12 cellular contexts compared by ENCODE assay signal in genomic region chr14:65357091-65357490, GRCh38. TPM values are rescaled to one million over a fixed set of nuclear protein-coding genes. Genes with fewer than 3 reads are reported as not detected.
DNase-seq lines count a peak whose midpoint lies in the region; ATAC-seq, FAIRE-seq and TF ChIP-seq lines count a peak whose summit lies in the region.
"Had no signal": no experiment of that assay in that cellular context is flagged by ENCODE, and none has a peak within 500 bp of the region (broad histone marks: within the 10 kb centered on the region; RNA-seq: fewer than 3 reads in every experiment).

No MANE protein-coding gene starts in this region.

- H3K27ac Mint-ChIP-seq in CD4-positive, alpha-beta T cell = peak overlapping the region; percentile 25
- no peak overlapping the region for H3K27ac Mint-ChIP-seq in glutamatergic neuron (ENCODE audit: unreplicated experiment)
- H3K27ac Mint-ChIP-seq: natural killer cell treated with Interleukin-12 subunit alpha and Interleukin-12 subunit beta and Interleukin-15 and Interleukin-18, amount 100 ng/mL, for 72 hours had no signal

- H3K27me3 ChIP-seq in CD4-positive, alpha-beta T cell (ENCODE audit: control insufficient read depth, insufficient read depth, low read length) = no peaks in the 10 kb centered on the region
- H3K27me3 ChIP-seq in Peyer's patch = no peaks in the 10 kb centered on the region
- H3K27me3 ChIP-seq in keratinocyte (ENCODE audit: control insufficient read depth, extremely low read depth, insufficient read depth, low read length) = no peaks in the 10 kb centered on the region
- H3K27me3 ChIP-seq: SJCRH30 had no signal

- intact Hi-C loops in CD4-positive, alpha-beta T cell (cut with DNase I, micrococcal nuclease) = loop anchor here in 1 of 2 experiments (5.0 kb wide), 1 partner anchor 125 kb away; no protein-coding TSS in a partner anchor

- H3K4me1 ChIP-seq in Peyer's patch (peaks cover 0 to 11% (median 11%) of the 10 kb centered on the region in 4 donors), keratinocyte (ENCODE audit: control insufficient read depth, extremely low read depth, insufficient read depth, low read length) (peaks cover 52% of the 10 kb centered on the region)
- H3K4me1 ChIP-seq: SJCRH30 had no signal

- no peak for DNase-seq in CD4-positive, alpha-beta T cell
- DNase-seq in Peyer's patch (no peak), keratinocyte (ENCODE audit: low read depth, low spot score) (peak; percentile 25), glutamatergic neuron (no peak), NCI-H2081 treated with DMSO at 0.1 percent for 48 hours (lab: John Stamatoyannopoulos, UW) (no peak), retina (no peak)
- no peak for DNase-seq in stimulated activated CD4-positive, alpha-beta T cell treated with anti-CD3 and anti-CD28 coated beads, Interleukin-4, amount 100 ng/mL, for 24 hours
- DNase-seq: NCI-H345; SJCRH30; stimulated activated naive CD4-positive, alpha-beta T cell had no signal

- no peaks in the 10 kb centered on the region for H3K9me1 ChIP-seq in keratinocyte (ENCODE audit: control insufficient read depth, extremely low read depth, insufficient read depth, low read length)

- FAIRE-seq in keratinocyte (lab: Jason Lieb, UNC) = no peak

- no peak for ATAC-seq in CD4-positive, alpha-beta T cell (ENCODE audit: poor library complexity)
- peak; percentile 44 for ATAC-seq in GM21515 (IDR thresholded peaks at IDR 0.05; ENCODE audit: unreplicated experiment)
- ATAC-seq: natural killer cell treated with Interleukin-12 subunit alpha and Interleukin-12 subunit beta and Interleukin-15 and Interleukin-18, amount 100 ng/mL, for 72 hours had no signal

- no peak overlapping the region for H3K4me3 Mint-ChIP-seq in CD4-positive, alpha-beta T cell
- H3K4me3 Mint-ChIP-seq in glutamatergic neuron (ENCODE audit: unreplicated experiment) = no peak overlapping the region
- H3K4me3 Mint-ChIP-seq: natural killer cell treated with Interleukin-12 subunit alpha and Interleukin-12 subunit beta and Interleukin-15 and Interleukin-18, amount 100 ng/mL, for 72 hours had no signal

- H3K4me3 ChIP-seq in Peyer's patch (no peak overlapping the region), keratinocyte (ENCODE audit: control insufficient read depth in 2 of 3, extremely low read depth in 1 of 3, insufficient read depth in 2 of 3, low read depth in 1 of 3, low read length in 3 of 3) (no peak overlapping the region)
- H3K4me3 ChIP-seq: SJCRH30 had no signal

- CTCF ChIA-PET in CD4-positive, alpha-beta T cell (lab: Charles Lee) = no interaction called here

- H3K9ac ChIP-seq in keratinocyte (ENCODE audit: control insufficient read depth, extremely low read depth, insufficient read depth, low read length) = no peak overlapping the region

- no peak for TF ChIP-seq CTCF in CD4-positive, alpha-beta T cell (IDR thresholded peaks at IDR 0.05)
- TF ChIP-seq CTCF in Peyer's patch (IDR thresholded peaks at IDR 0.05) (no peak), keratinocyte (optimal IDR thresholded peaks at IDR 0.05 in 1 of 3, IDR thresholded peaks at IDR 0.05 in 1 of 3, conservative IDR thresholded peaks at IDR 0.05 in 1 of 3; ENCODE audit: extremely low read depth in 1 of 3, insufficient read depth in 2 of 3, low read length in 3 of 3) (no peak), glutamatergic neuron (IDR thresholded peaks at IDR 0.05; ENCODE audit: partially characterized antibody, unreplicated experiment) (no peak)

- no peaks in the 10 kb centered on the region for H4K20me1 ChIP-seq in keratinocyte (ENCODE audit: control insufficient read depth, extremely low read depth, insufficient read depth, low read length)

- no peaks in the 10 kb centered on the region for H3K36me3 Mint-ChIP-seq in CD4-positive, alpha-beta T cell (ENCODE audit: low read depth)
- no peaks in the 10 kb centered on the region for H3K36me3 Mint-ChIP-seq in glutamatergic neuron (ENCODE audit: unreplicated experiment)
- H3K36me3 Mint-ChIP-seq: natural killer cell treated with Interleukin-12 subunit alpha and Interleukin-12 subunit beta and Interleukin-15 and Interleukin-18, amount 100 ng/mL, for 72 hours had no signal

- dilution Hi-C loops in keratinocyte (cut with MboI; ENCODE audit: extremely low pct_ligation_motif_present, low sequenced_read_pairs) = no loop called here

- no peaks in the 10 kb centered on the region for H3K27me3 Mint-ChIP-seq in CD4-positive, alpha-beta T cell
- peaks cover 2% of the 10 kb centered on the region for H3K27me3 Mint-ChIP-seq in glutamatergic neuron (ENCODE audit: unreplicated experiment)

- no peaks in the 10 kb centered on the region for H3K9me3 ChIP-seq in CD4-positive, alpha-beta T cell (ENCODE audit: control insufficient read depth, low read length)
- H3K9me3 ChIP-seq in Peyer's patch = no peaks in the 10 kb centered on the region
- no peaks in the 10 kb centered on the region for H3K9me3 ChIP-seq in keratinocyte (ENCODE audit: control insufficient read depth, low read depth, low read length)
- H3K9me3 ChIP-seq: SJCRH30 had no signal

- H3K36me3 ChIP-seq in Peyer's patch (no peaks in the 10 kb centered on the region), keratinocyte (ENCODE audit: control insufficient read depth in 2 of 2, extremely low read depth in 1 of 2, insufficient read depth in 2 of 2, low read length in 2 of 2) (no peaks in the 10 kb centered on the region)
- H3K36me3 ChIP-seq: SJCRH30 had no signal

- H3K27ac ChIP-seq in CD4-positive, alpha-beta T cell (ENCODE audit: low read depth, low read length) = no peak overlapping the region
- H3K27ac ChIP-seq in Peyer's patch = peak overlapping the region in 3 of 4 donors; percentile 7 to 77 (median 29)
- peak overlapping the region; percentile 71 for H3K27ac ChIP-seq in keratinocyte (ENCODE audit: control insufficient read depth, insufficient read depth, low read length)
- H3K27ac ChIP-seq: SJCRH30 had no signal

- POLR2A ChIA-PET in CD4-positive, alpha-beta T cell (lab: Charles Lee) = interaction anchor here (0.8 kb wide), 1 partner anchor 54 kb away, joined by 3 read pairs; no protein-coding TSS in a partner anchor

- no peaks in the 10 kb centered on the region for H3K9me3 Mint-ChIP-seq in CD4-positive, alpha-beta T cell
- no peaks in the 10 kb centered on the region for H3K9me3 Mint-ChIP-seq in glutamatergic neuron (ENCODE audit: unreplicated experiment)
- H3K9me3 Mint-ChIP-seq: natural killer cell treated with Interleukin-12 subunit alpha and Interleukin-12 subunit beta and Interleukin-15 and Interleukin-18, amount 100 ng/mL, for 72 hours had no signal

- TF ChIP-seq POLR2A in Peyer's patch (IDR thresholded peaks at IDR 0.05) = no peak

- H3K79me2 ChIP-seq in keratinocyte (ENCODE audit: control insufficient read depth, insufficient read depth, low read length) = no peaks in the 10 kb centered on the region

- H3K4me2 ChIP-seq in keratinocyte (ENCODE audit: control insufficient read depth, extremely low read depth, insufficient read depth, low read depth, low read length) = peak overlapping the region; percentile 50

- peaks cover 26% of the 10 kb centered on the region for H3K4me1 Mint-ChIP-seq in CD4-positive, alpha-beta T cell (ENCODE audit: low read depth)
- no peaks in the 10 kb centered on the region for H3K4me1 Mint-ChIP-seq in glutamatergic neuron (ENCODE audit: low read depth, unreplicated experiment)

- H2AFZ ChIP-seq in keratinocyte (ENCODE audit: control insufficient read depth, low read length) = no peak overlapping the region

RNA-seq across cellular contexts. Expression of gene FUT8, which starts 55.4 kb away (rescaled TPM):
- 10 to 100 TPM; 31.3 to 39.1 TPM for total RNA-seq in CD4-positive, alpha-beta T cell
- 100 to 1,000 TPM in 1 of 4 donors, 10 to 100 TPM in 3; 46.4 to 126 (median 55.9) TPM for total RNA-seq in Peyer's patch
- polyA plus RNA-seq in keratinocyte = 8.8 to 15.0 TPM (median 12.5 TPM) in 3 replicates
- 6.1 TPM for polyA plus RNA-seq in keratinocyte (2011; ENCODE audit: low read depth)
- polyA plus RNA-seq in keratinocyte (2011; cell fraction: cytosol; rRNA removed) = 4.9 and 7.5 TPM in 2 replicates
- polyA plus RNA-seq in keratinocyte (2011; cell fraction: nucleus; rRNA removed) = 8.8 and 10.0 TPM in 2 replicates
- 4.1 and 11.2 TPM in 2 replicates for polyA plus RNA-seq in keratinocyte (2012; ENCODE audit: low replicate concordance)
- polyA minus RNA-seq in keratinocyte = 6.1 to 22.3 TPM (median 16.9 TPM) in 3 replicates
- polyA minus RNA-seq in keratinocyte (2011; cell fraction: cytosol; rRNA and poly(A)+ RNA removed) = 6.1 TPM
- 9.9 and 21.5 TPM in 2 replicates for polyA minus RNA-seq in keratinocyte (2011; cell fraction: nucleus; rRNA and poly(A)+ RNA removed)
- total RNA-seq in glutamatergic neuron (ENCODE audit: unreplicated experiment) = 56.6 TPM
